ENCODE assay signal across 1 cellular context in the genomic region with DNA sequence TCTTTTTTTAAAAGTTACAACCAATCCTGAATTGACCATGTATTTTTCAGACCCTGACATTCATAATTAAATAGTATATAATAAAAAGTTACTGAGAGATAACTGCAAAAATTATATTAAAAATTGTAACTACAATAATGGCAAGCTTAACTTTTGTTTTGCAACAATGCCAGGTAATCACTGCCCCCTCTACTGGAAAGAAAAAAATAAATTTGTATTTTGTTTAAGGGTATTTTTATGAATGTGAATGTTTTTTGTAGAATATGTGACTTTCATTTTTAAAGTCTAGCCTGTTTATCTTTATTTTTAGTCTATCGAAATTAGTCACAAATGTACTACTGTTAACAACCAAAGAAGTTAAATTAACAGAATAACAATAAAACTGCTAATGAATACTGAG.
TF ChIP-seq lines count a peak whose summit lies in the region.

No MANE protein-coding gene starts in this region.

TF ChIP-seq in HepG2, 621 proteins besides CTCF, POLR2A, EP300 and RAD21:
- no peak for TF ChIP-seq NPAS2 (CRISPR knock-in tag; IDR thresholded peaks at IDR 0.05; ENCODE audit: borderline replicate concordance)
- no peak for TF ChIP-seq ZNF558 (CRISPR knock-in tag; IDR thresholded peaks at IDR 0.05; ENCODE audit: borderline replicate concordance)
- no peak for TF ChIP-seq SKI (IDR thresholded peaks at IDR 0.05; ENCODE audit: partially characterized antibody)
- TF ChIP-seq ZNF230 (CRISPR knock-in tag; IDR thresholded peaks at IDR 0.05): no peak
- TF ChIP-seq, protein P1, sequence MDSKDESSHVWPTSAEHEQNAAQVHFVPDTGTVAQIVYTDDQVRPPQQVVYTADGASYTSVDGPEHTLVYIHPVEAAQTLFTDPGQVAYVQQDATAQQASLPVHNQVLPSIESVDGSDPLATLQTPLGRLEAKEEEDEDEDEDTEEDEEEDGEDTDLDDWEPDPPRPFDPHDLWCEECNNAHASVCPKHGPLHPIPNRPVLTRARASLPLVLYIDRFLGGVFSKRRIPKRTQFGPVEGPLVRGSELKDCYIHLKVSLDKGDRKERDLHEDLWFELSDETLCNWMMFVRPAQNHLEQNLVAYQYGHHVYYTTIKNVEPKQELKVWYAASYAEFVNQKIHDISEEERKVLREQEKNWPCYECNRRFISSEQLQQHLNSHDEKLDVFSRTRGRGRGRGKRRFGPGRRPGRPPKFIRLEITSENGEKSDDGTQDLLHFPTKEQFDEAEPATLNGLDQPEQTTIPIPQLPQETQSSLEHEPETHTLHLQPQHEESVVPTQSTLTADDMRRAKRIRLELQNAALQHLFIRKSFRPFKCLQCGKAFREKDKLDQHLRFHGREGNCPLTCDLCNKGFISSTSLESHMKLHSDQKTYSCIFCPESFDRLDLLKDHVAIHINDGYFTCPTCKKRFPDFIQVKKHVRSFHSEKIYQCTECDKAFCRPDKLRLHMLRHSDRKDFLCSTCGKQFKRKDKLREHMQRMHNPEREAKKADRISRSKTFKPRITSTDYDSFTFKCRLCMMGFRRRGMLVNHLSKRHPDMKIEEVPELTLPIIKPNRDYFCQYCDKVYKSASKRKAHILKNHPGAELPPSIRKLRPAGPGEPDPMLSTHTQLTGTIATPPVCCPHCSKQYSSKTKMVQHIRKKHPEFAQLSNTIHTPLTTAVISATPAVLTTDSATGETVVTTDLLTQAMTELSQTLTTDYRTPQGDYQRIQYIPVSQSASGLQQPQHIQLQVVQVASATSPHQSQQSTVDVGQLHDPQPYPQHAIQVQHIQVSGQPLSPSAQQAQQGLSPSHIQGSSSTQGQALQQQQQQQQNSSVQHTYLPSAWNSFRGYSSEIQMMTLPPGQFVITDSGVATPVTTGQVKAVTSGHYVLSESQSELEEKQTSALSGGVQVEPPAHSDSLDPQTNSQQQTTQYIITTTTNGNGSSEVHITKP (CRISPR knock-in tag; IDR thresholded peaks at IDR 0.05; ENCODE audit: low read depth): no peak
TF ChIP-seq in HepG2: peak in this region for 0.
